Comparison of ENCODE assay signal across 34 cellular contexts in the genomic region with DNA sequence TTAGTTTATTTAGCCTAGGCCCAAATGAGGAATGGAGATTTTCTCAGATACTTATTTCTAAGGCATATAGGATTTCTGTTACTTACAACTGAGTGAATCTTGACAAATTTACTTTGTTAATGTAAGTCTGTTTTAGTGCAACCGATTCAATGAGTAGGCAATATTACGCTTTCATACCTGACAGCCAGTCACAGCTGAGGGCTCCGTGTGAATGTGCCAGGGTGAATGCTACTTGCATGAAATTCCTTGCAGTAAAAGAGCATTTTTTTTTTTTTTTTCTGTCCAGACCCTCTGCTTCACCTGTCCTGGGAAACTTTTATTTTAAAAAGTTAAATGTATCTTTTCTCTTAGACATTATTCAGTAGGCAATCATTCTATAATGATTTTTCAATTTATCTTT.
"Had no signal": no experiment of that assay in that cellular context is flagged by ENCODE, and none has a peak within 500 bp of the region (broad histone marks: within the 10 kb centered on the region; RNA-seq: fewer than 3 reads in every experiment).

No MANE protein-coding gene starts in this region.

- H3K9me3 ChIP-seq: adrenal gland, body of pancreas had no signal

- H3K27ac ChIP-seq: adrenal gland, body of pancreas, brain microvascular endothelial cell, breast epithelium, VCaP had no signal

- H3K4me1 ChIP-seq: adrenal gland, body of pancreas, breast epithelium had no signal

- H3K4me3 ChIP-seq: adrenal gland, body of pancreas, breast epithelium had no signal

- H3K27ac Mint-ChIP-seq: activated B cell treated with CpG ODN at 0.5 μM for 24 hours; activated CD4-positive, alpha-beta memory T cell treated with anti-CD3 and anti-CD28 coated beads for 36 hours; activated CD4-positive, alpha-beta T cell treated with anti-CD3 and anti-CD28 coated beads, Interleukin-2, amount 10 ng/mL, durations not matched to agents 24 days and 14 days; activated CD8-positive, alpha-beta T cell treated with anti-CD3 and anti-CD28 coated beads for 36 hours; activated naive CD4-positive, alpha-beta T cell treated with anti-CD3 and anti-CD28 coated beads for 36 hours; activated naive CD4-positive, alpha-beta T cell treated with anti-CD3 and anti-CD28 coated beads, Interleukin-2, amount 50 U/mL, for 72 hours; activated naive CD8-positive, alpha-beta T cell treated with anti-CD3 and anti-CD28 coated beads for 36 hours; activated T-cell treated with anti-CD3 and anti-CD28 coated beads, Interleukin-2, amount 50 U/mL, for 72 hours; activated T-helper 1 cell treated with anti-CD3 and anti-CD28 coated beads, Interleukin-12 subunit alpha, Interleukin-12 subunit beta, Interleukin-2, Interleukin-4 antibody, amounts not matched to agents 30 ng/mL and 10 ng/mL and 1 ng/mL, durations not matched to agents 14 hours and 24 hours and 36 hours; activated T-helper 17 cell treated with anti-CD3 and anti-CD28 coated beads, Interleukin-2, amount 50 U/mL, for 72 hours; T-helper 1 cell treated with Interleukin-12 subunit alpha and Interleukin-12 subunit beta and Interleukin-4 antibody, amounts not matched to agents 30 μg/mL and 1 μg/mL, for 36 hours; T-helper 2 cell treated with Interferon-gamma antibody and Interleukin-4, amounts not matched to agents 5 μg/mL and 100 μg/mL, for 36 hours had no signal

- H3K36me3 ChIP-seq: adrenal gland, brain microvascular endothelial cell, breast epithelium had no signal

- H3K36me3 Mint-ChIP-seq: activated CD4-positive, alpha-beta memory T cell treated with anti-CD3 and anti-CD28 coated beads for 36 hours; activated naive CD8-positive, alpha-beta T cell treated with anti-CD3 and anti-CD28 coated beads for 36 hours had no signal

- H3K4me1 Mint-ChIP-seq: activated B cell treated with CpG ODN at 0.5 μM for 24 hours; activated CD4-positive, alpha-beta T cell treated with anti-CD3 and anti-CD28 coated beads, Interleukin-2, amount 10 ng/mL, durations not matched to agents 24 days and 14 days; activated naive CD8-positive, alpha-beta T cell treated with anti-CD3 and anti-CD28 coated beads for 36 hours; activated T-helper 17 cell treated with anti-CD3 and anti-CD28 coated beads, Interleukin-2, amount 50 U/mL, for 72 hours had no signal

- H3K27me3 ChIP-seq: adrenal gland, body of pancreas, brain microvascular endothelial cell, breast epithelium had no signal

- ATAC-seq: activated CD8-positive, alpha-beta T cell treated with anti-CD3 and anti-CD28 coated beads for 36 hours; activated naive CD4-positive, alpha-beta T cell treated with anti-CD3 and anti-CD28 coated beads, Interleukin-2, amount 50 U/mL, for 72 hours; activated T-cell treated with anti-CD3 and anti-CD28 coated beads, Interleukin-2, amount 50 U/mL, for 4 hours; activated T-cell treated with anti-CD3 and anti-CD28 coated beads, Interleukin-2, amount 50 U/mL, for 72 hours; activated T-helper 17 cell treated with anti-CD3 and anti-CD28 coated beads, Interleukin-2, amount 50 U/mL, for 72 hours; body of pancreas had no signal

- DNase-seq: activated B cell treated with CpG ODN at 0.5 μM for 24 hours; activated CD4-positive, alpha-beta memory T cell treated with anti-CD3 and anti-CD28 coated beads for 36 hours; activated CD4-positive, alpha-beta T cell treated with anti-CD3 and anti-CD28 coated beads for 4 hours; activated CD4-positive, alpha-beta T cell treated with anti-CD3 and anti-CD28 coated beads, Interleukin-2, amount 10 ng/mL, durations not matched to agents 24 days and 14 days; activated CD4-positive, alpha-beta T cell treated with anti-CD3 and anti-CD28 coated beads, Interleukin-2, amount 50 U/mL, for 1 hour; activated CD4-positive, alpha-beta T cell treated with anti-CD3 and anti-CD28 coated beads, Interleukin-2, amount 50 U/mL, for 4 hours; activated CD4-positive, CD25-positive, alpha-beta regulatory T cell treated with anti-CD3 and anti-CD28 coated beads, Interleukin-2, amount 50 U/mL, for 72 hours; activated CD8-positive, alpha-beta memory T cell treated with anti-CD3 and anti-CD28 coated beads, Interleukin-2, amount 50 U/mL, for 4 hours; activated CD8-positive, alpha-beta T cell treated with anti-CD3 and anti-CD28 coated beads for 36 hours; activated effector memory CD4-positive, alpha-beta T cell treated with anti-CD3 and anti-CD28 coated beads, Interleukin-2, amount 50 U/mL, for 16 hours; activated gamma-delta T cell treated with Interleukin-2 at 50 U/mL for 16 hours; activated naive CD4-positive, alpha-beta T cell; activated naive CD4-positive, alpha-beta T cell treated with anti-CD3 and anti-CD28 coated beads for 36 hours; activated naive CD4-positive, alpha-beta T cell treated with anti-CD3 and anti-CD28 coated beads, Interleukin-2, amount 50 U/mL, for 16 hours; activated naive CD8-positive, alpha-beta T cell treated with anti-CD3 and anti-CD28 coated beads for 36 hours; activated T-cell treated with anti-CD3 and anti-CD28 coated beads for 4 hours; activated T-cell treated with anti-CD3 and anti-CD28 coated beads, Interleukin-2, amount 50 U/mL, for 1 hour; activated T-cell treated with anti-CD3 and anti-CD28 coated beads, Interleukin-2, amount 50 U/mL, for 4 hours; activated T-cell treated with anti-CD3 and anti-CD28 coated beads, Interleukin-2, amount 50 U/mL, for 72 hours; adrenal gland; amniotic stem cell; aorta; body of pancreas; brain microvascular endothelial cell; central memory CD4-positive, alpha-beta T cell; T-helper 2 cell; T-helper 9 cell had no signal

- H3K9me3 Mint-ChIP-seq: activated CD4-positive, alpha-beta T cell treated with anti-CD3 and anti-CD28 coated beads, Interleukin-2, amount 10 ng/mL, durations not matched to agents 24 days and 14 days; activated T-helper 17 cell treated with anti-CD3 and anti-CD28 coated beads, Interleukin-2, amount 50 U/mL, for 72 hours; T-helper 1 cell treated with Interleukin-12 subunit alpha and Interleukin-12 subunit beta and Interleukin-4 antibody, amounts not matched to agents 30 μg/mL and 1 μg/mL, for 36 hours; T-helper 2 cell treated with Interferon-gamma antibody and Interleukin-4, amounts not matched to agents 5 μg/mL and 100 μg/mL, for 36 hours had no signal

- H3K27me3 Mint-ChIP-seq: activated B cell treated with CpG ODN at 0.5 μM for 24 hours; activated CD4-positive, alpha-beta memory T cell treated with anti-CD3 and anti-CD28 coated beads for 36 hours; activated CD4-positive, alpha-beta T cell treated with anti-CD3 and anti-CD28 coated beads, Interleukin-2, amount 10 ng/mL, durations not matched to agents 24 days and 14 days; activated CD8-positive, alpha-beta T cell treated with anti-CD3 and anti-CD28 coated beads for 36 hours; activated naive CD8-positive, alpha-beta T cell treated with anti-CD3 and anti-CD28 coated beads for 36 hours; activated T-helper 17 cell treated with anti-CD3 and anti-CD28 coated beads, Interleukin-2, amount 50 U/mL, for 72 hours had no signal

- H3K4me3 Mint-ChIP-seq: activated B cell treated with CpG ODN at 0.5 μM for 24 hours; activated CD4-positive, alpha-beta memory T cell treated with anti-CD3 and anti-CD28 coated beads for 36 hours; activated CD4-positive, alpha-beta T cell treated with anti-CD3 and anti-CD28 coated beads, Interleukin-2, amount 10 ng/mL, durations not matched to agents 24 days and 14 days; activated CD8-positive, alpha-beta T cell treated with anti-CD3 and anti-CD28 coated beads for 36 hours; activated naive CD4-positive, alpha-beta T cell treated with anti-CD3 and anti-CD28 coated beads for 36 hours; activated naive CD8-positive, alpha-beta T cell treated with anti-CD3 and anti-CD28 coated beads for 36 hours; activated T-cell treated with anti-CD3 and anti-CD28 coated beads, Interleukin-2, amount 50 U/mL, for 4 hours; activated T-cell treated with anti-CD3 and anti-CD28 coated beads, Interleukin-2, amount 50 U/mL, for 72 hours; activated T-helper 1 cell treated with anti-CD3 and anti-CD28 coated beads, Interleukin-12 subunit alpha, Interleukin-12 subunit beta, Interleukin-2, Interleukin-4 antibody, amounts not matched to agents 30 ng/mL and 10 ng/mL and 1 ng/mL, durations not matched to agents 14 hours and 24 hours and 36 hours; activated T-helper 17 cell treated with anti-CD3 and anti-CD28 coated beads, Interleukin-2, amount 50 U/mL, for 72 hours; T-helper 1 cell treated with Interleukin-12 subunit alpha and Interleukin-12 subunit beta and Interleukin-4 antibody, amounts not matched to agents 30 μg/mL and 1 μg/mL, for 36 hours; T-helper 2 cell treated with Interferon-gamma antibody and Interleukin-4, amounts not matched to agents 5 μg/mL and 100 μg/mL, for 36 hours had no signal
